In genomic region chr7:68821846-68822245, GRCh38 we compare ENCODE assay signal across 17 cellular contexts.
A peak's percentile ranks its signal among the peaks of the same experiment; 100 is the strongest.
DNase-seq lines count a peak whose midpoint lies in the region; ATAC-seq and TF ChIP-seq lines count a peak whose summit lies in the region.
"Had no signal": no experiment of that assay in that cellular context is flagged by ENCODE, and none has a peak within 500 bp of the region (broad histone marks: within the 10 kb centered on the region; RNA-seq: fewer than 3 reads in every experiment).

No MANE protein-coding gene starts in this region.

- H3K36me3 ChIP-seq in SK-N-SH (replicated peaks in 1 of 2; ENCODE audit: control insufficient read depth in 1 of 2, insufficient read depth in 2 of 2, low read length in 1 of 2): no peaks in the 10 kb centered on the region
- H3K36me3 ChIP-seq: BLaER1 treated with 17β-estradiol and CSF1 and Interleukin-3, amounts not matched to agents 10 nM and 100 nM had no signal

- H3K79me2 ChIP-seq in SK-N-SH (ENCODE audit: insufficient read depth): no peaks in the 10 kb centered on the region

- H3K27ac ChIP-seq in SK-N-SH (ENCODE audit: low read depth in 2 of 2, low read length in 1 of 2): no peak overlapping the region
- H3K27ac ChIP-seq: BLaER1 treated with 17β-estradiol and CSF1 and Interleukin-3, amounts not matched to agents 10 nM and 100 nM; GM23248 had no signal

- TF ChIP-seq CTCF in SK-N-SH (IDR thresholded peaks at IDR 0.05): no peak

- ATAC-seq in GM19455 (IDR thresholded peaks at IDR 0.05; ENCODE audit: unreplicated experiment): no peak

- no peaks in the 10 kb centered on the region for H3K9me3 ChIP-seq in SK-N-SH

- POLR2A ChIA-PET in SK-N-SH (lab: Yijun Ruan, JAX): no interaction called here

- intact Hi-C loops in posterior vena cava (cut with DNase I): no loop called here
- intact Hi-C loops in activated T-helper 1 cell treated with anti-CD3 and anti-CD28 coated beads, Interleukin-12 subunit alpha, Interleukin-12 subunit beta, Interleukin-2, Interleukin-4 antibody, amounts not matched to agents 30 ng/mL and 10 ng/mL and 1 ng/mL, durations not matched to agents 14 hours and 24 hours and 36 hours (cut with micrococcal nuclease): no loop called here

- H3K4me3 ChIP-seq in SK-N-SH (ENCODE audit: low read depth in 2 of 2, low read length in 1 of 2): no peak overlapping the region
- H3K4me3 ChIP-seq: BLaER1 treated with 17β-estradiol and CSF1 and Interleukin-3, amounts not matched to agents 10 nM and 100 nM; GM23248 had no signal

- no peak overlapping the region for H3K27ac Mint-ChIP-seq in activated T-helper 1 cell treated with anti-CD3 and anti-CD28 coated beads, Interleukin-12 subunit alpha, Interleukin-12 subunit beta, Interleukin-2, Interleukin-4 antibody, amounts not matched to agents 30 ng/mL and 10 ng/mL and 1 ng/mL, durations not matched to agents 14 hours and 24 hours and 36 hours
- H3K27ac Mint-ChIP-seq: B cell; CD14-positive monocyte; CD4-positive, alpha-beta T cell; CD8-positive, alpha-beta memory T cell had no signal

- no peaks in the 10 kb centered on the region for H3K36me3 Mint-ChIP-seq in activated T-helper 1 cell treated with anti-CD3 and anti-CD28 coated beads, Interleukin-12 subunit alpha, Interleukin-12 subunit beta, Interleukin-2, Interleukin-4 antibody, amounts not matched to agents 30 ng/mL and 10 ng/mL and 1 ng/mL, durations not matched to agents 14 hours and 24 hours and 36 hours (ENCODE audit: low read depth)
- H3K36me3 Mint-ChIP-seq: CD14-positive monocyte had no signal

- H3K4me2 ChIP-seq in SK-N-SH: no peak overlapping the region
- H3K4me2 ChIP-seq: BLaER1 treated with 17β-estradiol and CSF1 and Interleukin-3, amounts not matched to agents 10 nM and 100 nM had no signal

- CTCF ChIA-PET in SK-N-SH (lab: Yijun Ruan, JAX): no interaction called here

- no peaks in the 10 kb centered on the region for H3K27me3 ChIP-seq in SK-N-SH (ENCODE audit: insufficient read depth)
- H3K27me3 ChIP-seq: BLaER1 treated with 17β-estradiol and CSF1 and Interleukin-3, amounts not matched to agents 10 nM and 100 nM had no signal

- H3K4me3 Mint-ChIP-seq in activated T-helper 1 cell treated with anti-CD3 and anti-CD28 coated beads, Interleukin-12 subunit alpha, Interleukin-12 subunit beta, Interleukin-2, Interleukin-4 antibody, amounts not matched to agents 30 ng/mL and 10 ng/mL and 1 ng/mL, durations not matched to agents 14 hours and 24 hours and 36 hours: no peak overlapping the region
- H3K4me3 Mint-ChIP-seq: B cell; CD14-positive monocyte; CD4-positive, alpha-beta T cell; CD8-positive, alpha-beta memory T cell had no signal

- WGBS in SK-N-SH (ENCODE audit: low lambda C conversion rate): 26% methylated on average over 5 of the region's 5 CpGs

- H3K4me1 Mint-ChIP-seq in activated T-helper 1 cell treated with anti-CD3 and anti-CD28 coated beads, Interleukin-12 subunit alpha, Interleukin-12 subunit beta, Interleukin-2, Interleukin-4 antibody, amounts not matched to agents 30 ng/mL and 10 ng/mL and 1 ng/mL, durations not matched to agents 14 hours and 24 hours and 36 hours (ENCODE audit: low read depth): no peaks in the 10 kb centered on the region
- H3K4me1 Mint-ChIP-seq: B cell; CD14-positive monocyte; CD8-positive, alpha-beta memory T cell had no signal

- peaks cover 27% of the 10 kb centered on the region for H3K9me3 Mint-ChIP-seq in activated T-helper 1 cell treated with anti-CD3 and anti-CD28 coated beads, Interleukin-12 subunit alpha, Interleukin-12 subunit beta, Interleukin-2, Interleukin-4 antibody, amounts not matched to agents 30 ng/mL and 10 ng/mL and 1 ng/mL, durations not matched to agents 14 hours and 24 hours and 36 hours

- no peaks in the 10 kb centered on the region for H3K27me3 Mint-ChIP-seq in activated T-helper 1 cell treated with anti-CD3 and anti-CD28 coated beads, Interleukin-12 subunit alpha, Interleukin-12 subunit beta, Interleukin-2, Interleukin-4 antibody, amounts not matched to agents 30 ng/mL and 10 ng/mL and 1 ng/mL, durations not matched to agents 14 hours and 24 hours and 36 hours (ENCODE audit: insufficient read depth)
- H3K27me3 Mint-ChIP-seq: B cell; CD4-positive, alpha-beta T cell had no signal

- H2AFZ ChIP-seq in SK-N-SH (ENCODE audit: low read depth): no peak overlapping the region
- H2AFZ ChIP-seq: GM23248 had no signal

- no peak; the same call in 1 of the 2 replicates for TF ChIP-seq RAD21 in SK-N-SH (IDR thresholded peaks at IDR 0.05; ENCODE audit: low read length)

- no peaks in the 10 kb centered on the region for H3K9me2 ChIP-seq in SK-N-SH

- H3K9ac ChIP-seq in SK-N-SH: no peak overlapping the region
- H3K9ac ChIP-seq: BLaER1 treated with 17β-estradiol and CSF1 and Interleukin-3, amounts not matched to agents 10 nM and 100 nM; GM23248 had no signal

- H3K4me1 ChIP-seq in SK-N-SH (ENCODE audit: control insufficient read depth in 1 of 2, insufficient read depth in 2 of 2, low read depth in 1 of 2, low read length in 1 of 2): peaks cover 0 to 6% of the 10 kb centered on the region in 2 experiments; a peak in 1 of 4 replicates
- H3K4me1 ChIP-seq: BLaER1 treated with 17β-estradiol and CSF1 and Interleukin-3, amounts not matched to agents 10 nM and 100 nM had no signal

- TF ChIP-seq EP300 in SK-N-SH (IDR thresholded peaks at IDR 0.05; ENCODE audit: borderline replicate concordance in 1 of 2, low read depth in 1 of 2, low read length in 1 of 2): peak in 1 of 2 experiments; percentile 70; a peak in 2 of 4 replicates

- no peaks in the 10 kb centered on the region for H4K20me1 ChIP-seq in SK-N-SH (ENCODE audit: insufficient read depth)
- H4K20me1 ChIP-seq: BLaER1 treated with 17β-estradiol and CSF1 and Interleukin-3, amounts not matched to agents 10 nM and 100 nM had no signal

- H3F3A ChIP-seq in SK-N-SH (replicated peaks; ENCODE audit: insufficient read depth): no peaks in the 10 kb centered on the region

- DNase-seq in M059J (ENCODE audit: low read depth): peak; percentile 54
- peak; percentile 54 for DNase-seq in SK-N-SH
- DNase-seq in amniotic epithelial cell (ENCODE audit: low read depth): peak; percentile 20
- DNase-seq in posterior vena cava (ENCODE audit: low spot score): peak; percentile 3
- no peak for DNase-seq in activated T-helper 1 cell treated with anti-CD3 and anti-CD28 coated beads, Interleukin-12 subunit alpha, Interleukin-12 subunit beta, Interleukin-2, Interleukin-4 antibody, amounts not matched to agents 30 ng/mL and 10 ng/mL and 1 ng/mL, durations not matched to agents 14 hours and 24 hours and 36 hours (ENCODE audit: low spot score)
- no peak for DNase-seq in NAMALWA (ENCODE audit: low spot score)
- no peak for DNase-seq in A172 (ENCODE audit: low spot score)
- DNase-seq: CD4-positive, alpha-beta T cell; CD8-positive, alpha-beta memory T cell; DND-41; GM23248; H7; HCEC 1CT had no signal

TF ChIP-seq in SK-N-SH, 30 proteins besides CTCF, POLR2A, EP300 and RAD21:
- TF ChIP-seq GATA2 (CRISPR knock-in tag; IDR thresholded peaks at IDR 0.05) (peak; percentile 85), RCOR1 (IDR thresholded peaks at IDR 0.05; ENCODE audit: low read length) (peak; percentile 51; the same call in 1 of the 2 replicates), SMC3 (IDR thresholded peaks at IDR 0.05; ENCODE audit: low read depth, low read length) (no peak), IRF3 (IDR thresholded peaks at IDR 0.05; ENCODE audit: low read depth, low read length) (no peak), NFIC (IDR thresholded peaks at IDR 0.05; ENCODE audit: borderline replicate concordance) (no peak), MXI1 (IDR thresholded peaks at IDR 0.05; ENCODE audit: low read depth, low read length) (peak; percentile 31; the same call in 1 of the 2 replicates), EZH2phosphoT487 (IDR thresholded peaks at IDR 0.05; ENCODE audit: borderline replicate concordance, low read depth) (no peak)

Comparison
In these comparisons a context has a peak if more than half of its experiments do, and no peak if none do; other contexts are left out.
1. DNase-seq: peak in M059J (single experiment), SK-N-SH (single experiment), amniotic epithelial cell (single experiment) and posterior vena cava (single experiment); none in activated T-helper 1 cell treated with anti-CD3 and anti-CD28 coated beads, Interleukin-12 subunit alpha, Interleukin-12 subunit beta, Interleukin-2, Interleukin-4 antibody, amounts not matched to agents 30 ng/mL and 10 ng/mL and 1 ng/mL, durations not matched to agents 14 hours and 24 hours and 36 hours (single experiment), NAMALWA (single experiment) and A172 (single experiment).